27 cellular contexts compared by ENCODE assay signal in genomic region chr1:45023663-45024062, GRCh38.
"Had no signal": no experiment of that assay in that cellular context is flagged by ENCODE, and none has a peak within 500 bp of the region (broad histone marks: within the 10 kb centered on the region; RNA-seq: fewer than 3 reads in every experiment).

No MANE protein-coding gene starts in this region.

- FAIRE-seq: urothelium cell line had no signal

- H3K9me3 ChIP-seq: stomach, suprapubic skin, testis, thoracic aorta, thyroid gland, tibial artery, tibial nerve, transverse colon, upper lobe of left lung, upper lobe of right lung, uterus, vagina had no signal

- H3K27ac ChIP-seq: stomach, suprapubic skin, testis, thoracic aorta, thyroid gland, tibial artery, tibial nerve, transverse colon, upper lobe of left lung, upper lobe of right lung, uterus, vagina had no signal

- H3K4me1 ChIP-seq: stomach, suprapubic skin, testis, thyroid gland, tibial nerve, transverse colon, upper lobe of left lung, upper lobe of right lung, uterus, vagina had no signal

- H3K36me3 ChIP-seq: stomach, suprapubic skin, thoracic aorta, thyroid gland, tibial artery, tibial nerve, transverse colon, upper lobe of left lung, upper lobe of right lung, uterus, vagina had no signal

- ATAC-seq: stimulated activated effector memory CD8-positive, alpha-beta T cell treated with anti-CD3 and anti-CD28 coated beads, Interleukin-12 subunit alpha, Interleukin-12 subunit beta, amount 100 ng/mL, for 72 hours; stimulated activated memory B cell treated with anti-CD40 and anti-IgM and Interleukin-4, amounts not matched to agents 10 μg/mL and 1 μg/mL and 100 μg/mL, for 72 hours; stimulated activated naive B cell treated with anti-CD40 and anti-IgM and Interleukin-4, amounts not matched to agents 10 μg/mL and 1 μg/mL and 100 μg/mL, for 72 hours; stimulated activated naive CD8-positive, alpha-beta T cell treated with anti-CD3 and anti-CD28 coated beads, Interleukin-15, amount 100 ng/mL, for 72 hours; stimulated activated naive CD8-positive, alpha-beta T cell treated with anti-CD3 and anti-CD28 coated beads, Interleukin-15, Interleukin-2, amounts not matched to agents 100 U/mL and 50 U/mL, for 24 hours; upper lobe of right lung had no signal

- DNase-seq: stimulated activated CD4-positive, alpha-beta T cell treated with anti-CD3 and anti-CD28 coated beads, Interleukin-2, amount 100 ng/mL, for 48 hours; stimulated activated CD4-positive, alpha-beta T cell treated with anti-CD3 and anti-CD28 coated beads, Interleukin-4, amount 100 ng/mL, for 1 hour; stimulated activated CD4-positive, alpha-beta T cell treated with anti-CD3 and anti-CD28 coated beads, Interleukin-4, amount 100 ng/mL, for 24 hours; stimulated activated CD4-positive, alpha-beta T cell treated with anti-CD3 and anti-CD28 coated beads, Interleukin-4, amount 100 ng/mL, for 4 hours; stimulated activated CD8-positive, alpha-beta memory T cell treated with anti-CD3 and anti-CD28 coated beads, Interleukin-4, amount 100 ng/mL, for 48 hours; stimulated activated naive B cell treated with anti-CD40 and anti-IgM and Interleukin-4, amounts not matched to agents 10 μg/mL and 1 μg/mL and 100 μg/mL, for 72 hours; stimulated activated naive CD4-positive, alpha-beta T cell; stimulated activated naive CD4-positive, alpha-beta T cell treated with Interleukin-2 at 50 U/mL for 16 hours; stimulated activated naive CD8-positive, alpha-beta T cell treated with anti-CD3 and anti-CD28 coated beads, Interleukin-15, amount 100 ng/mL, for 72 hours; stimulated activated naive CD8-positive, alpha-beta T cell treated with anti-CD3 and anti-CD28 coated beads, Interleukin-15, Interleukin-2, amounts not matched to agents 100 U/mL and 50 U/mL, for 24 hours; stomach; substantia nigra; testis; thyroid gland; tibial artery; transverse colon; trophoblast cell; upper lobe of left lung; upper lobe of right lung; uterus had no signal

- H3K4me3 ChIP-seq: stomach, suprapubic skin, testis, thoracic aorta, thyroid gland, tibial artery, tibial nerve, transverse colon, upper lobe of left lung, upper lobe of right lung, uterus, vagina had no signal

- H3K27me3 ChIP-seq: stomach, suprapubic skin, testis, thyroid gland, tibial artery, tibial nerve, transverse colon, upper lobe of left lung, upper lobe of right lung, uterus, vagina had no signal
